ENCODE assay signal across 2 cellular contexts in the genomic region with DNA sequence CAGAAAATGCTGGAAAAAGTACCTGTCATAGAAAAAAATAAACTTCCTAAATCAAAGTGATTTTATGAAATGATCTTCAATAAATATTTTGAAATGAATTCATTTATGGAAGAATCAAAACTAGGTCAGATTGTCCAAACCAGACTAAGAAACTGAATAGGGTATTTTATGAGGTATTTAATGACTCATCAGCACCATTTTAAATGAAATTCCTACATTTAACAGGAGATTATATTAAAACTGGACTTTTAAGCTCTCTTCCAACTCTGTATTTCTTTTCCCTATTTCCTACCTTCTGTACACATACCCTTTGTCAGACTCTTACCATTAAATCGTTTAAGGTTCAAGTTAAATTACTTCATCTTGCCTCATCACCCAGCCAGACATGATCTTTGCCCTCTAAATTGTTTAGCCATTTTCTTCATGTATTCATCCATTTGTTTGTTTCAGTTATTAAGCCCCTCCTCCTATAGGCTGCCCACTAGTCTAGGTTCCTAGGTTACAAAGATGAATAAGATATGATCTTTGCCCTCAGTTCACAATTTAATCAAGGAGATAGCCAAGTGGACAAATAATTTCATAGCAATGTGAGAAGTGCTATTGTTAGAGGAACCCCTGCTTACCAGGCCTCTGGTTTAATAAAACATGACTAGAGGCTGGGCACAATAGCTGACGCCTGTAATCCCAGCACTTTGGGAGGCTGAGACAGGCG.
A peak's percentile ranks its signal among the peaks of the same experiment; 100 is the strongest.
TF ChIP-seq lines count a peak whose summit lies in the region.

No MANE protein-coding gene starts in this region.

TF ChIP-seq in WTC11, 78 proteins besides CTCF, POLR2A, EP300 and RAD21:
- no peak for TF ChIP-seq MYBL2 (CRISPR knock-in tag; IDR thresholded peaks at IDR 0.05)
- TF ChIP-seq GABPB1 (CRISPR knock-in tag; IDR thresholded peaks at IDR 0.05): peak; percentile 75; the same call in 1 of the 2 replicates
- no peak for TF ChIP-seq ATF1 (CRISPR knock-in tag; IDR thresholded peaks at IDR 0.05)

TF ChIP-seq in liver, 16 proteins besides CTCF, POLR2A, EP300 and RAD21:
- TF ChIP-seq HNF4A (conservative IDR thresholded peaks at IDR 0.05) (peak; percentile 16 to 48), HNF4G (IDR thresholded peaks at IDR 0.05) (no peak)
